ENCODE assay signal across 14 cellular contexts in the genomic region with DNA sequence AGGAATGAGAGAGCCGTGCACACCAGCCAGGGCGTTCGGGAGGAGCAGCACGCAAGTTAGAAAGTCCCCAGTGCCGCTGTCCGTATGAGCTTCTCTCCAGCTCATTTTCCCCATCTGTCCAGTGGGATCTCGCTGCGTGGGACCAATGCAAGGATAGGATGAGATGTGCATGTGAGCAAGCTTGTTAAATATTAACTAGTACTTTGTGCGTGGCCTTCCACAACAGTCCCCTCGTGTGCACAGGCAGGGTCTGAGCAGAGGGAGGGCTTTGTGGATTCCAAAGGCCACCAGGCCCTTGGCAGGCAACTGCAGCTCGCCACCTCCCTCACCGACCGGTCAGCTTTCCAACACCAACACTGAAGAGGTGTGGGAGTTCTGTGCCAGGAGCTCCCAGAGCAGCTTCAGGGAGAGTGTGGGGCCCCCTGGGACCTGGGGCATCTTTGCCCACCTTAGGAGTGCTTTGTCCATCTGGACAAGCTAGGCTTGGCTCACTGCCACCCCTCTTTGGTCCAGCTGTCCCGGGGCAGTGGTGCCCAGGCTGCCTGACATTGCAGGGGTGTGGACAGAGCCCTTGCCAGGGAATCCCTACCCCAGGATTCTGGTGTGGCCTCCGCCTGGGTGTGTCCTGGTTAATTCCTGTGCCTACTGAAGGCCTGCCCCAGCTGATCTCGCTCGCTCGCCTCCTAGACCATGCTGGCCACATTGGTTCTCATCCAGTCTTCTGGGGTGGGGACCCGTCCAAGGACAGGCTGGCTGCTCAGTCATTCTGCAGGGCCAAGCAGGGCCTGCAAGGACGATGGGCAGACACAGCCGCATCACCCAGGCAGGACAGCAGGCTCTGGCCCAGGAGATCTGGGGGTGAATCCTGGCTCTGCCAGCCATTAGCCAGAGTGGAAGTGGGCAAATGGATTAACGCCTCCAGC.
"Had no signal": no experiment of that assay in that cellular context is flagged by ENCODE, and none has a peak within 500 bp of the region (broad histone marks: within the 10 kb centered on the region; RNA-seq: fewer than 3 reads in every experiment).

No MANE protein-coding gene starts in this region.

- H3K27ac ChIP-seq: left ventricle myocardium inferior, pancreas, tibial artery, uterus had no signal

- ATAC-seq: pancreas; stimulated activated naive B cell treated with anti-CD40 and anti-IgM and Interleukin-4, amounts not matched to agents 10 μg/mL and 1 μg/mL and 100 μg/mL, for 72 hours had no signal

- H3K4me3 ChIP-seq: esophagus muscularis mucosa, left ventricle myocardium inferior, pancreas, tibial artery, uterus had no signal

- H3K27me3 ChIP-seq: esophagus muscularis mucosa, pancreas, tibial artery, uterus had no signal

- H3K36me3 ChIP-seq: uterus had no signal

- DNase-seq: activated CD4-positive, alpha-beta T cell treated with anti-CD3 and anti-CD28 coated beads, Interleukin-2, amount 10 ng/mL, durations not matched to agents 7 days and 5 days; activated CD8-positive, alpha-beta memory T cell treated with anti-CD3 and anti-CD28 coated beads for 24 hours; activated naive CD8-positive, alpha-beta T cell treated with anti-CD3 and anti-CD28 coated beads for 36 hours; hypothalamus; kidney; left ventricle myocardium inferior; pancreas; stimulated activated CD4-positive, alpha-beta T cell treated with anti-CD3 and anti-CD28 coated beads, Interleukin-15, amount 100 ng/mL, for 24 hours; stimulated activated CD4-positive, alpha-beta T cell treated with anti-CD3 and anti-CD28 coated beads, Interleukin-4, amount 100 ng/mL, for 1 hour; stimulated activated naive B cell treated with anti-CD40 and anti-IgM and Interleukin-4, amounts not matched to agents 10 μg/mL and 1 μg/mL and 100 μg/mL, for 72 hours; SW 1271; tibial artery; uterus had no signal

- H3K9me3 ChIP-seq: esophagus muscularis mucosa, left ventricle myocardium inferior, pancreas, tibial artery, uterus had no signal
